In genomic region chr9:94847486-94847885, GRCh38 we compare ENCODE assay signal across 1 cellular context.
TF ChIP-seq lines count a peak whose summit lies in the region.

No MANE protein-coding gene starts in this region.

TF ChIP-seq in WTC11, 78 proteins besides CTCF, POLR2A, EP300 and RAD21 (continued from another document):
- no peak for TF ChIP-seq E2F1 (CRISPR knock-in tag; IDR thresholded peaks at IDR 0.05)
- TF ChIP-seq GABPB1 (CRISPR knock-in tag; IDR thresholded peaks at IDR 0.05), result no peak
- no peak for TF ChIP-seq ZNF396 (CRISPR knock-in tag; IDR thresholded peaks at IDR 0.05; ENCODE audit: borderline replicate concordance)
- no peak for TF ChIP-seq AR (CRISPR knock-in tag; IDR thresholded peaks at IDR 0.05)
TF ChIP-seq in WTC11: peak in this region for 0.
